Comparison of ENCODE assay signal across 29 cellular contexts in genomic region chr17:55325405-55325804, GRCh38.
"Had no signal": no experiment of that assay in that cellular context is flagged by ENCODE, and none has a peak within 500 bp of the region (broad histone marks: within the 10 kb centered on the region; RNA-seq: fewer than 3 reads in every experiment).

No MANE protein-coding gene starts in this region.

- H3K27ac ChIP-seq: neutrophil, pancreas, prostate gland, right atrium auricular region, skin epidermis, spleen, suprapubic skin, testis, tibial artery, transverse colon, upper lobe of right lung, uterus had no signal

- H3K4me3 ChIP-seq: pancreas, prostate gland, right atrium auricular region, skin epidermis, smooth muscle cell, spleen, suprapubic skin, testis, tibial artery, transverse colon, upper lobe of right lung, uterus had no signal

- H3K36me3 ChIP-seq: neutrophil, pancreas, prostate gland, suprapubic skin, transverse colon, uterus had no signal

- H3K4me1 ChIP-seq: pancreas, prostate gland, right atrium auricular region, spleen, testis, tibial artery, transverse colon, upper lobe of right lung had no signal

- H3K27me3 ChIP-seq: neutrophil, pancreas, right atrium auricular region, spleen, suprapubic skin, testis, tibial artery, transverse colon, upper lobe of right lung, uterus had no signal

- ATAC-seq: naive thymus-derived CD4-positive, alpha-beta T cell; natural killer cell; pancreas; sciatic nerve; stimulated activated memory B cell treated with anti-CD40 and anti-IgM and Interleukin-4, amounts not matched to agents 10 μg/mL and 1 μg/mL and 100 μg/mL, for 72 hours; stimulated activated naive CD8-positive, alpha-beta T cell treated with anti-CD3 and anti-CD28 coated beads, Interleukin-15, amount 100 ng/mL, for 72 hours; stimulated activated naive CD8-positive, alpha-beta T cell treated with anti-CD3 and anti-CD28 coated beads, Interleukin-15, Interleukin-2, amounts not matched to agents 100 U/mL and 50 U/mL, for 24 hours; upper lobe of right lung had no signal

- H3K9me3 ChIP-seq: neutrophil, pancreas, prostate gland, right atrium auricular region, spleen, suprapubic skin, testis, tibial artery, transverse colon, upper lobe of right lung, uterus had no signal

- FAIRE-seq: pancreas had no signal

- DNase-seq: naive thymus-derived CD4-positive, alpha-beta T cell; natural killer cell; nephron progenitor cell; nucleus accumbens; pancreas; retina; spleen; stimulated activated CD4-positive, alpha-beta T cell treated with anti-CD3 and anti-CD28 coated beads, Interleukin-12 subunit alpha, Interleukin-12 subunit beta, amount 100 ng/mL, for 4 hours; stimulated activated CD4-positive, alpha-beta T cell treated with anti-CD3 and anti-CD28 coated beads, Interleukin-1b, Interleukin-23, amount 100 ng/mL, for 48 hours; stimulated activated CD4-positive, alpha-beta T cell treated with anti-CD3 and anti-CD28 coated beads, Interleukin-4, amount 100 ng/mL, for 1 hour; stimulated activated CD4-positive, alpha-beta T cell treated with anti-CD3 and anti-CD28 coated beads, Interleukin-4, amount 100 ng/mL, for 4 hours; stimulated activated CD8-positive, alpha-beta memory T cell treated with anti-CD3 and anti-CD28 coated beads, Interleukin-4, amount 100 ng/mL, for 48 hours; stimulated activated naive CD4-positive, alpha-beta T cell; stimulated activated naive CD8-positive, alpha-beta T cell treated with anti-CD3 and anti-CD28 coated beads, Interleukin-15, amount 100 ng/mL, for 72 hours; stimulated activated naive CD8-positive, alpha-beta T cell treated with anti-CD3 and anti-CD28 coated beads, Interleukin-15, Interleukin-2, amounts not matched to agents 100 U/mL and 50 U/mL, for 24 hours; substantia nigra; testis; tibial artery; transverse colon; upper lobe of right lung; uterus had no signal

- H3K4me2 ChIP-seq: smooth muscle cell had no signal
